Comparison of ENCODE assay signal across 8 cellular contexts in the genomic region with DNA sequence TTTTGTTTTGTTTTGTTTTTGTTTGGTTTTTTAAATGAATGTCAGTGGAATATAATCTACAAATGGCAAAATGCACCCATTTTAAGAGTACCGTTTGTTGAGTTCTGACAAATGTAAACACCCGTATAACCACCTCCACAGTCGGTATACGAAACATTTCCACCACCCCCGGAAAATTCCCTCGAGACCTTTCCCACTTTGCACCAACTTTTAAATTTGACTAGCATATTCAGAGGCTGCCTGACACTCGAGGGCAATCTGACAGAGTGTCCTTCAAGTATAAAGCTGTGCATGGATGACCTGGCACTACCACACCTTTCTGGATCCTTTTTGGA. TPM values are rescaled to one million over a fixed set of nuclear protein-coding genes. Genes with fewer than 3 reads are reported as not detected.
A peak's percentile ranks its signal among the peaks of the same experiment; 100 is the strongest.
DNase-seq lines count a peak whose midpoint lies in the region; ATAC-seq and TF ChIP-seq lines count a peak whose summit lies in the region.

No MANE protein-coding gene starts in this region.

- H3K4me1 ChIP-seq in iPS-20b (ENCODE audit: insufficient read depth, low read length), result no peaks in the 10 kb centered on the region
- H3K4me1 ChIP-seq in stomach smooth muscle (ENCODE audit: control insufficient read depth, insufficient read depth, low read length), result peaks cover 19% of the 10 kb centered on the region

- H3K9me3 Mint-ChIP-seq in activated T-cell treated with anti-CD3 and anti-CD28 coated beads, Interleukin-2, amount 50 U/mL, for 4 hours, result no peaks in the 10 kb centered on the region

- no peak overlapping the region for H3K9ac ChIP-seq in iPS-20b (ENCODE audit: low read depth, low read length)
- no peak overlapping the region for H3K9ac ChIP-seq in stomach smooth muscle (ENCODE audit: low read length in 2 of 2)

- no peak overlapping the region for H3K27ac ChIP-seq in iPS-20b (ENCODE audit: low read length)
- no peak overlapping the region for H3K27ac ChIP-seq in stomach smooth muscle (ENCODE audit: low read length)

- H3K4me3 ChIP-seq in iPS-20b (ENCODE audit: low read length) (peak overlapping the region; percentile 78; the same call in 1 of the 2 replicates), stomach smooth muscle (ENCODE audit: low read length in 2 of 2) (peak overlapping the region; percentile 86 to 89)

- TF ChIP-seq CTCF in GM13976 (IDR thresholded peaks at IDR 0.05; ENCODE audit: borderline replicate concordance, control extremely low read depth, extremely low read depth, insufficient read depth, missing control alignments), result no peak

- no peaks in the 10 kb centered on the region for H3K27me3 Mint-ChIP-seq in activated T-cell treated with anti-CD3 and anti-CD28 coated beads, Interleukin-2, amount 50 U/mL, for 4 hours (ENCODE audit: low read depth)

- H3K9me3 ChIP-seq in iPS-20b (ENCODE audit: insufficient read depth, low read depth, low read length), result no peaks in the 10 kb centered on the region
- H3K9me3 ChIP-seq in stomach smooth muscle (ENCODE audit: control insufficient read depth in 2 of 2, low read length in 2 of 2), result no peaks in the 10 kb centered on the region

- peak; percentile 39 to 41 for DNase-seq in activated CD4-positive, alpha-beta T cell treated with anti-CD3 and anti-CD28 coated beads for 4 hours
- DNase-seq in activated CD4-positive, alpha-beta T cell treated with anti-CD3 and anti-CD28 coated beads, Interleukin-2, amount 50 U/mL, for 1 hour, result no peak
- DNase-seq in activated T-cell treated with anti-CD3 and anti-CD28 coated beads, Interleukin-2, amount 50 U/mL, for 4 hours, result peak; percentile 33
- DNase-seq in GM13976 (ENCODE audit: low spot score), result no peak
- DNase-seq in NCI-H1048 (lab: John Stamatoyannopoulos, UW), result no peak

- H3K36me3 ChIP-seq in iPS-20b (ENCODE audit: insufficient read depth, low read depth, low read length) (no peaks in the 10 kb centered on the region), stomach smooth muscle (ENCODE audit: control insufficient read depth in 2 of 2, insufficient read depth in 2 of 2, low read length in 2 of 2) (no peaks in the 10 kb centered on the region)

- no peaks in the 10 kb centered on the region for H3K36me3 Mint-ChIP-seq in activated T-cell treated with anti-CD3 and anti-CD28 coated beads, Interleukin-2, amount 50 U/mL, for 4 hours (ENCODE audit: insufficient read depth)

- ATAC-seq in activated T-cell treated with anti-CD3 and anti-CD28 coated beads, Interleukin-2, amount 50 U/mL, for 4 hours, result no peak
- ATAC-seq in GM21723 (IDR thresholded peaks at IDR 0.05; ENCODE audit: unreplicated experiment), result no peak

- H3K4me1 Mint-ChIP-seq in activated T-cell treated with anti-CD3 and anti-CD28 coated beads, Interleukin-2, amount 50 U/mL, for 4 hours (ENCODE audit: low read depth), result peaks cover 32% of the 10 kb centered on the region

- peaks cover 14% of the 10 kb centered on the region for H3K27me3 ChIP-seq in iPS-20b (ENCODE audit: insufficient read depth, low read length)
- H3K27me3 ChIP-seq in stomach smooth muscle (ENCODE audit: control insufficient read depth in 1 of 2, insufficient read depth in 2 of 2, low read length in 2 of 2), result no peaks in the 10 kb centered on the region

- in situ Hi-C loops in GM13976 (cut with MboI; ENCODE audit: low sequenced_read_pairs, unreplicated experiment), result no loop called here

- H3K4me3 Mint-ChIP-seq in activated T-cell treated with anti-CD3 and anti-CD28 coated beads, Interleukin-2, amount 50 U/mL, for 4 hours, result peak overlapping the region; percentile 78

RNA-seq across cellular contexts. Expression of gene ARHGEF3, which starts 0.6 kb away (rescaled TPM):
- total RNA-seq in activated T-cell treated with anti-CD3 and anti-CD28 coated beads, Interleukin-2, amount 50 U/mL, for 4 hours, result 10 to 100 TPM; 42.4 to 53.9 (median 44.7) TPM

Comparison
In these comparisons a context has a peak if more than half of its experiments do, and no peak if none do; other contexts are left out.
1. DNase-seq: peak in activated CD4-positive, alpha-beta T cell treated with anti-CD3 and anti-CD28 coated beads for 4 hours (2 of 2) and activated T-cell treated with anti-CD3 and anti-CD28 coated beads, Interleukin-2, amount 50 U/mL, for 4 hours (single experiment); none in activated CD4-positive, alpha-beta T cell treated with anti-CD3 and anti-CD28 coated beads, Interleukin-2, amount 50 U/mL, for 1 hour (single experiment), GM13976 (single experiment) and NCI-H1048 (single experiment).